In the genomic region with DNA sequence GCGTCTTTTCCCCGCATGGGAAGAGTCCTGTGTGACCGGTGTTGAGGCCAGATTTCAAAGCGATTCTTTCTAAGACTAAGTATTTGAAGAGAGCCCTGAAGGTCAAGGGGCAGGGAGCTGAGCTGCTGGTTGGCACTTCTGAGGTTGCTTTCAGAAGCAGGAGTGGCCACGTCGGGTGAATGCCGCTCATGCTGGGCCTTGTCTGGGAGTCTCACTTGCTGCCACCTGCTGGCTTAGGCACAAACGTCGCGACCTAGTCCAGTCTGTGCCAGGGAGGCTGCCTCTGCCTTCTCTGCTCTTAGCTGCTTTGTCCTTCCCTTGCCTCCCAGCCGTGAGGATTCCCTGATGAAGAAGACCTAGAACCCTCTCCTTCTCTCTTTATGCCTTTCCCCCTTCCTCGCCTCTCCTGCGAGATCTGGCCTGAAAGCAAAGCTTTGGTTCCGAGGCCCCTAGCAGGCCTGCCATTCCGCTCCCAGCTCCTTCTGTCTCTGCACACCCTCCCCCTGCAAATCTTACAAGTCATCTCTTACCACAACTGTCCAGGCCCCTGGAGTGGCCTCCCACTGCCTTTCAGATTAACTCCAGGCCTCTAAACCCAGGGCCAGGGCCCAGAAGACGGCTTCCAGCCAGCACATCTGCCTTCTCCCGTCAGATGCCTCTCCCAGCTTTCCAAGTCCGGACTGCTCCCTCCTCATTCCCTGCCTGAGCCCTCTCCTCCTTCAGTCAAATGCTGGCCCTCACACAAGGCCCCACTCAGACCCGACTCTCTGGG, we compare ENCODE assay signal across 1 cellular context.
TF ChIP-seq lines count a peak whose summit lies in the region.

No MANE protein-coding gene starts in this region.

TF ChIP-seq in HepG2, 621 proteins besides CTCF, POLR2A, EP300 and RAD21 (continued from another document):
- TF ChIP-seq, protein P1, sequence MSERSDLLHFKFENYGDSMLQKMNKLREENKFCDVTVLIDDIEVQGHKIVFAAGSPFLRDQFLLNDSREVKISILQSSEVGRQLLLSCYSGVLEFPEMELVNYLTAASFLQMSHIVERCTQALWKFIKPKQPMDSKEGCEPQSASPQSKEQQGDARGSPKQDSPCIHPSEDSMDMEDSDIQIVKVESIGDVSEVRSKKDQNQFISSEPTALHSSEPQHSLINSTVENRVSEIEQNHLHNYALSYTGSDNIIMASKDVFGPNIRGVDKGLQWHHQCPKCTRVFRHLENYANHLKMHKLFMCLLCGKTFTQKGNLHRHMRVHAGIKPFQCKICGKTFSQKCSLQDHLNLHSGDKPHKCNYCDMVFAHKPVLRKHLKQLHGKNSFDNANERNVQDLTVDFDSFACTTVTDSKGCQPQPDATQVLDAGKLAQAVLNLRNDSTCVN (CRISPR knock-in tag; IDR thresholded peaks at IDR 0.05; ENCODE audit: borderline replicate concordance) = no peak
- TF ChIP-seq STAG1 (CRISPR knock-in tag; IDR thresholded peaks at IDR 0.05) = peak; percentile 78
- TF ChIP-seq SMARCC2 (IDR thresholded peaks at IDR 0.05) = no peak
- TF ChIP-seq, protein P2, sequence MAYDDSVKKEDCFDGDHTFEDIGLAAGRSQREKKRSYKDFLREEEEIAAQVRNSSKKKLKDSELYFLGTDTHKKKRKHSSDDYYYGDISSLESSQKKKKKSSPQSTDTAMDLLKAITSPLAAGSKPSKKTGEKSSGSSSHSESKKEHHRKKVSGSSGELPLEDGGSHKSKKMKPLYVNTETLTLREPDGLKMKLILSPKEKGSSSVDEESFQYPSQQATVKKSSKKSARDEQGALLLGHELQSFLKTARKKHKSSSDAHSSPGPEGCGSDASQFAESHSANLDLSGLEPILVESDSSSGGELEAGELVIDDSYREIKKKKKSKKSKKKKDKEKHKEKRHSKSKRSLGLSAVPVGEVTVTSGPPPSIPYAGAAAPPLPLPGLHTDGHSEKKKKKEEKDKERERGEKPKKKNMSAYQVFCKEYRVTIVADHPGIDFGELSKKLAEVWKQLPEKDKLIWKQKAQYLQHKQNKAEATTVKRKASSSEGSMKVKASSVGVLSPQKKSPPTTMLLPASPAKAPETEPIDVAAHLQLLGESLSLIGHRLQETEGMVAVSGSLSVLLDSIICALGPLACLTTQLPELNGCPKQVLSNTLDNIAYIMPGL (CRISPR knock-in tag; IDR thresholded peaks at IDR 0.05; ENCODE audit: borderline replicate concordance in 1 of 2, low read depth in 1 of 2) = 0 out of 4 replicates have a peak, but pooled peaks of 1 of the 2 experiments have one; percentile 37
- TF ChIP-seq KDM2A (CRISPR knock-in tag; IDR thresholded peaks at IDR 0.05; ENCODE audit: borderline replicate concordance, low read depth) = peak; percentile 35; the same call in 1 of the 2 replicates
